8 cellular contexts compared by ENCODE assay signal in genomic region chr1:234771642-234772344, GRCh38.
A peak's percentile ranks its signal among the peaks of the same experiment; 100 is the strongest.
DNase-seq lines count a peak whose midpoint lies in the region; ATAC-seq and TF ChIP-seq lines count a peak whose summit lies in the region.

No MANE protein-coding gene starts in this region.

- CTCF ChIA-PET in AG04450 (lab: Charles Lee), result interaction anchor here (0.6 to 2.4 kb wide), 4 partner anchors 272 to 1443 kb away, joined by 4 to 9 read pairs (median 6); no protein-coding TSS in a partner anchor
- CTCF ChIA-PET in HEK293 (lab: Yijun Ruan, JAX), result interaction anchor here (0.6 to 1.3 kb wide), 5 partner anchors 9 to 1198 kb away, joined by 3 to 6 read pairs (median 4); no protein-coding TSS in a partner anchor

- TF ChIP-seq CTCF in AG04450 (IDR thresholded peaks at IDR 0.05; ENCODE audit: low read depth, low read length), result no peak
- no peak for TF ChIP-seq CTCF in HEK293 (tag by site-specific recombination; IDR thresholded peaks at IDR 0.05)
- no peak for TF ChIP-seq CTCF in upper lobe of right lung (IDR thresholded peaks at IDR 0.05)

- H3K27ac ChIP-seq in AG04450 (ENCODE audit: low read depth, low read length), result peak overlapping the region; percentile 95
- H3K27ac ChIP-seq in HEK293 (ENCODE audit: extremely low read depth, low read depth, low read length), result peak overlapping the region; percentile 62
- H3K27ac ChIP-seq in SK-N-MC, result peak overlapping the region; percentile 79
- peak overlapping the region; percentile 74 for H3K27ac ChIP-seq in upper lobe of right lung

- no peak overlapping the region for H3K4me3 ChIP-seq in AG04450 (ENCODE audit: low read depth, low read length)
- H3K4me3 ChIP-seq in HEK293 (ENCODE audit: low read depth, low read length), result no peak overlapping the region
- peak overlapping the region; percentile 10 for H3K4me3 ChIP-seq in SK-N-MC
- H3K4me3 ChIP-seq in upper lobe of right lung, result no peak overlapping the region

- peaks cover 21% of the 10 kb centered on the region for H3K9me3 ChIP-seq in AG04450 (ENCODE audit: control insufficient read depth, insufficient read depth, low read length)
- no peaks in the 10 kb centered on the region for H3K9me3 ChIP-seq in HEK293 (ENCODE audit: control insufficient read depth, insufficient read depth, low read depth, low read length)
- no peaks in the 10 kb centered on the region for H3K9me3 ChIP-seq in SK-N-MC (ENCODE audit: low read depth, low read length)
- H3K9me3 ChIP-seq in upper lobe of right lung, result no peaks in the 10 kb centered on the region

- H3K36me3 ChIP-seq in HEK293 (ENCODE audit: control insufficient read depth in 2 of 2, insufficient read depth in 1 of 2, low read length in 2 of 2) (no peaks in the 10 kb centered on the region), SK-N-MC (ENCODE audit: insufficient read depth, low read length) (no peaks in the 10 kb centered on the region), upper lobe of right lung (no peaks in the 10 kb centered on the region)

- intact Hi-C loops in left ventricle myocardium superior (cut with micrococcal nuclease), result no loop called here
- intact Hi-C loops in upper lobe of right lung (cut with DNase I), result no loop called here

- H3K4me1 ChIP-seq in HEK293 (ENCODE audit: control insufficient read depth, insufficient read depth, low read length) (peaks cover 7% of the 10 kb centered on the region), upper lobe of right lung (peaks cover 14% of the 10 kb centered on the region)

- DNase-seq in AG04450 (ENCODE audit: low read depth, low spot score) (no peak), SK-N-MC (ENCODE audit: low read depth, low spot score) (no peak), left ventricle myocardium superior (no peak), upper lobe of right lung (no peak), retina (no peak), iPS-NIHi11 (ENCODE audit: low spot score) (no peak), NAMALWA (ENCODE audit: low spot score) (no peak)

- POLR2A ChIA-PET in AG04450 (lab: Yijun Ruan, JAX) (interaction anchor here (0.7 kb wide), 1 partner anchor 200 kb away, joined by 3 read pairs; no protein-coding TSS in a partner anchor), HEK293 (lab: Yijun Ruan, JAX) (interaction anchor here (0.5 to 2.4 kb wide), 6 partner anchors 16 to 262 kb away, joined by 3 to 20 read pairs (median 4); no protein-coding TSS in a partner anchor)

- no peak overlapping the region for H3K9ac ChIP-seq in SK-N-MC (ENCODE audit: insufficient read length)

- ATAC-seq in left ventricle myocardium superior (peak; percentile 11), upper lobe of right lung (peak; percentile 6)

- H3K27me3 ChIP-seq in AG04450 (ENCODE audit: control insufficient read depth, insufficient read depth, low read length) (peaks cover 6% of the 10 kb centered on the region), upper lobe of right lung (no peaks in the 10 kb centered on the region)

TF ChIP-seq in HEK293, 187 proteins besides CTCF, POLR2A, EP300 and RAD21:
- TF ChIP-seq ZNF561 (tag by site-specific recombination; IDR thresholded peaks at IDR 0.05; ENCODE audit: borderline replicate concordance) (0 out of 2 replicates have a peak, but pooled peaks have one; percentile 27), ZNF548 (tag by site-specific recombination; IDR thresholded peaks at IDR 0.05) (no peak), ZNF768 (tag by site-specific recombination; IDR thresholded peaks at IDR 0.05) (no peak), ZFP69B (tag by site-specific recombination; IDR thresholded peaks at IDR 0.05) (peak; percentile 48; the same call in 1 of the 2 replicates), BCL11B (tag by site-specific recombination; IDR thresholded peaks at IDR 0.05; ENCODE audit: low read depth) (no peak), ZNF610 (tag by site-specific recombination; IDR thresholded peaks at IDR 0.05; ENCODE audit: borderline replicate concordance) (no peak), ZNF404 (tag by site-specific recombination; IDR thresholded peaks at IDR 0.05) (no peak), TCF7L2 (IDR thresholded peaks at IDR 0.05; ENCODE audit: borderline replicate concordance, low read depth, low read length) (peak; percentile 57; the same call in 1 of the 2 replicates), HOXD13 (CRISPR knock-in tag; IDR thresholded peaks at IDR 0.05; ENCODE audit: borderline replicate concordance) (peak; percentile 46; the same call in 1 of the 2 replicates), ZNF221 (tag by site-specific recombination; IDR thresholded peaks at IDR 0.05; ENCODE audit: borderline replicate concordance) (no peak), ZNF341 (tag by site-specific recombination; IDR thresholded peaks at IDR 0.05; ENCODE audit: low read depth) (peak; percentile 60; the same call in 1 of the 2 replicates)
TF ChIP-seq in HEK293: peak in this region for 5.
